ENCODE assay signal across 17 cellular contexts in genomic region chr2:71559828-71560210, GRCh38.
DNase-seq lines count a peak whose midpoint lies in the region; ATAC-seq, FAIRE-seq and TF ChIP-seq lines count a peak whose summit lies in the region.
"Had no signal": no experiment of that assay in that cellular context is flagged by ENCODE, and none has a peak within 500 bp of the region (broad histone marks: within the 10 kb centered on the region; RNA-seq: fewer than 3 reads in every experiment).

No MANE protein-coding gene starts in this region.

- 94 to 95% methylated on average over 12 of the region's 12 CpGs for WGBS in heart right ventricle, 2 donors
- WGBS in mesendoderm (ENCODE audit: extremely low coverage, insufficient coverage, low lambda C conversion rate): no CpG with 5 or more reads among the region's 12 CpGs

- no peaks in the 10 kb centered on the region for H3K79me1 ChIP-seq in mesendoderm (ENCODE audit: low read length)

- H3K79me2 ChIP-seq in mesendoderm (ENCODE audit: control insufficient read depth, insufficient read depth, low read length): no peaks in the 10 kb centered on the region

- peak overlapping the region; percentile 25 for H3K56ac ChIP-seq in mesendoderm (ENCODE audit: low read length)

- no peaks in the 10 kb centered on the region for H3K9me3 ChIP-seq in heart right ventricle
- H3K9me3 ChIP-seq in kidney (ENCODE audit: control insufficient read depth in 1 of 2, low read length in 2 of 2): no peaks in the 10 kb centered on the region
- H3K9me3 ChIP-seq: BLaER1 treated with 17β-estradiol and CSF1 and Interleukin-3, amounts not matched to agents 10 nM and 100 nM; HAP-1 had no signal

- no peak overlapping the region for H3K4me2 ChIP-seq in mesendoderm (ENCODE audit: low read length)

- H3K27ac ChIP-seq in heart right ventricle: no peak overlapping the region
- H3K27ac ChIP-seq in kidney (ENCODE audit: low read depth in 2 of 2, low read length in 2 of 2): no peak overlapping the region
- H3K27ac ChIP-seq in mesendoderm (ENCODE audit: low read depth, low read length): no peak overlapping the region
- H3K27ac ChIP-seq: BLaER1 treated with 17β-estradiol and CSF1 and Interleukin-3, amounts not matched to agents 10 nM and 100 nM; GM23248 had no signal

- no peak overlapping the region for H3K23ac ChIP-seq in mesendoderm (ENCODE audit: low read length)

- DNase-seq in left cardiac atrium (peak; percentile 14), heart right ventricle (no peak), kidney (peak; percentile 63), mesendoderm (no peak), COR-L47 (lab: John Stamatoyannopoulos, UW) (no peak)
- DNase-seq in effector CD4-positive, alpha-beta T cell: no peak
- DNase-seq: CD8-positive, alpha-beta T cell; DMS 273 treated with DMSO at 0.1 percent for 48 hours; DMS53; DND-41; EL; GM23248 had no signal

- no peak for FAIRE-seq in kidney (lab: Jason Lieb, UNC)
- FAIRE-seq: GM12878, GM19239 had no signal

- no peak overlapping the region for H2BK5ac ChIP-seq in mesendoderm (ENCODE audit: low read length)

- intact Hi-C loops in left cardiac atrium (cut with DNase I) (no loop called here), heart right ventricle (cut with DNase I) (loop anchor here in 2 of 10 donors (10.0 kb wide), 3 partner anchors 115 to 575 kb away; no protein-coding TSS in a partner anchor), kidney (cut with DNase I) (loop anchor here (10.0 kb wide), 1 partner anchor 1025 kb away; no protein-coding TSS in a partner anchor)

- H3K18ac ChIP-seq in mesendoderm (ENCODE audit: low read length): no peak overlapping the region

- H3K9ac ChIP-seq in kidney (ENCODE audit: low read length in 2 of 2) (no peak overlapping the region), mesendoderm (ENCODE audit: low read length) (no peak overlapping the region)
- H3K9ac ChIP-seq: BLaER1 treated with 17β-estradiol and CSF1 and Interleukin-3, amounts not matched to agents 10 nM and 100 nM; GM23248 had no signal

- no peak overlapping the region for H3K4ac ChIP-seq in mesendoderm (ENCODE audit: low read depth, low read length)

- H2AK5ac ChIP-seq in mesendoderm (ENCODE audit: low read length): no peak overlapping the region

- ATAC-seq in left cardiac atrium: no peak
- ATAC-seq in heart right ventricle: no peak
- no peak for ATAC-seq in GM21529 (IDR thresholded peaks at IDR 0.05; ENCODE audit: unreplicated experiment)
- ATAC-seq: CD8-positive, alpha-beta T cell; GM12878 had no signal

- H3K4me1 ChIP-seq in heart right ventricle: no peaks in the 10 kb centered on the region
- H3K4me1 ChIP-seq in kidney (ENCODE audit: control insufficient read depth in 1 of 2, insufficient read depth in 1 of 2, low read depth in 1 of 2, low read length in 2 of 2): peaks cover 8 to 14% of the 10 kb centered on the region in 2 donors
- H3K4me1 ChIP-seq in mesendoderm (ENCODE audit: control insufficient read depth, low read depth, low read length): peaks cover 3% of the 10 kb centered on the region
- H3K4me1 ChIP-seq: HAP-1 had no signal

- TF ChIP-seq CTCF in heart right ventricle (IDR thresholded peaks at IDR 0.05): no peak
- no peak for TF ChIP-seq CTCF in kidney (IDR thresholded peaks at IDR 0.05; ENCODE audit: borderline replicate concordance, extremely low read depth, insufficient read depth)

- H2BK120ac ChIP-seq in mesendoderm (ENCODE audit: low read depth, low read length): no peak overlapping the region

- H3K36me3 ChIP-seq in heart right ventricle (peaks cover 0 to 85% (median 0%) of the 10 kb centered on the region in 9 donors), kidney (ENCODE audit: control insufficient read depth in 1 of 2, insufficient read depth in 2 of 2, low read length in 2 of 2) (no peaks in the 10 kb centered on the region), mesendoderm (ENCODE audit: control insufficient read depth, insufficient read depth, low read length) (no peaks in the 10 kb centered on the region)
- H3K36me3 ChIP-seq: HAP-1 had no signal

- no peak overlapping the region for H4K8ac ChIP-seq in mesendoderm (ENCODE audit: low read depth, low read length)

- H3K4me3 ChIP-seq in heart right ventricle (no peak overlapping the region), kidney (ENCODE audit: low read length in 2 of 2) (no peak overlapping the region), mesendoderm (ENCODE audit: low read length) (no peak overlapping the region)
- H3K4me3 ChIP-seq: BLaER1 treated with 17β-estradiol and CSF1 and Interleukin-3, amounts not matched to agents 10 nM and 100 nM; GM12878; GM23248; HAP-1 had no signal

- H2BK15ac ChIP-seq in mesendoderm (replicated peaks; ENCODE audit: low read depth): no peak overlapping the region

- H3K27me3 ChIP-seq in heart right ventricle (no peaks in the 10 kb centered on the region), mesendoderm (ENCODE audit: insufficient read depth, low read length, poor library complexity) (no peaks in the 10 kb centered on the region)
- H3K27me3 ChIP-seq: BLaER1 treated with 17β-estradiol and CSF1 and Interleukin-3, amounts not matched to agents 10 nM and 100 nM had no signal

- H4K5ac ChIP-seq in mesendoderm (ENCODE audit: low read length): no peak overlapping the region

Comparison
In these comparisons a context has a peak if more than half of its experiments do, and no peak if none do; other contexts are left out.
1. DNase-seq: peak in left cardiac atrium (single experiment) and kidney (single experiment); none in heart right ventricle (0 of 2), mesendoderm (single experiment), effector CD4-positive, alpha-beta T cell (single experiment) and COR-L47 (single experiment).